9 cellular contexts compared by ENCODE assay signal in genomic region chr1:51570063-51570720, GRCh38. TPM values are rescaled to one million over a fixed set of nuclear protein-coding genes. Genes with fewer than 3 reads are reported as not detected.
DNase-seq lines count a peak whose midpoint lies in the region; ATAC-seq and TF ChIP-seq lines count a peak whose summit lies in the region.
"Had no signal": no experiment of that assay in that cellular context is flagged by ENCODE, and none has a peak within 500 bp of the region (broad histone marks: within the 10 kb centered on the region; RNA-seq: fewer than 3 reads in every experiment).

No MANE protein-coding gene starts in this region.

- H3K4me1 ChIP-seq in BLaER1 treated with 17β-estradiol and CSF1 and Interleukin-3, amounts not matched to agents 10 nM and 100 nM = peaks cover 56 to 74% (median 64%) of the 10 kb centered on the region in 10 experiments
- peaks cover 11% of the 10 kb centered on the region for H3K4me1 ChIP-seq in IMR-90 (ENCODE audit: control insufficient read depth, insufficient read depth, low read length)
- H3K4me1 ChIP-seq in colonic mucosa = peaks cover 13% of the 10 kb centered on the region
- peaks cover 0 to 10% (median 0%) of the 10 kb centered on the region in 3 donors for H3K4me1 ChIP-seq in gastroesophageal sphincter

- no peak overlapping the region for H4K8ac ChIP-seq in IMR-90 (ENCODE audit: low read depth in 2 of 2, low read length in 2 of 2)

- no peak for TF ChIP-seq CTCF in IMR-90 (conservative IDR thresholded peaks at IDR 0.05; ENCODE audit: low read depth, low read length)
- TF ChIP-seq CTCF in colonic mucosa (IDR thresholded peaks at IDR 0.05) = no peak
- no peak for TF ChIP-seq CTCF in gastroesophageal sphincter (IDR thresholded peaks at IDR 0.05)

- H2BK120ac ChIP-seq in IMR-90 (ENCODE audit: low read depth, low read length) = no peak overlapping the region

- H3K27ac ChIP-seq in BLaER1 treated with 17β-estradiol and CSF1 and Interleukin-3, amounts not matched to agents 10 nM and 100 nM = peak overlapping the region; percentile 14 to 87 (median 72); a peak in 21 of 22 replicates
- H3K27ac ChIP-seq in IMR-90 (ENCODE audit: insufficient read depth, low read length) (no peak overlapping the region), colonic mucosa (peak overlapping the region; percentile 30), gastroesophageal sphincter (no peak overlapping the region)

- peak overlapping the region in 8 of 10 experiments; percentile 15 to 46 (median 36); a peak in 10 of 20 replicates for H3K4me3 ChIP-seq in BLaER1 treated with 17β-estradiol and CSF1 and Interleukin-3, amounts not matched to agents 10 nM and 100 nM
- H3K4me3 ChIP-seq in IMR-90 (ENCODE audit: insufficient read depth, low read depth, low read length) = no peak overlapping the region
- no peak overlapping the region for H3K4me3 ChIP-seq in colonic mucosa
- no peak overlapping the region for H3K4me3 ChIP-seq in gastroesophageal sphincter

- H2AK9ac ChIP-seq in IMR-90 (replicated peaks; ENCODE audit: low read depth, low read length, poor library complexity) = no peak overlapping the region

- no peaks in the 10 kb centered on the region for H3K36me3 ChIP-seq in BLaER1 treated with 17β-estradiol and CSF1 and Interleukin-3, amounts not matched to agents 10 nM and 100 nM
- H3K36me3 ChIP-seq in IMR-90 (ENCODE audit: control insufficient read depth, insufficient read depth, low read length) = no peaks in the 10 kb centered on the region
- no peaks in the 10 kb centered on the region for H3K36me3 ChIP-seq in colonic mucosa
- no peaks in the 10 kb centered on the region for H3K36me3 ChIP-seq in gastroesophageal sphincter

- no peak overlapping the region for H2BK5ac ChIP-seq in IMR-90 (ENCODE audit: low read depth, low read length, poor library complexity, severe bottlenecking)

- BruUV-seq in IMR-90 (replicated peaks; lab: Mats Ljungman, UMichigan) = no TSS peak

- POLR2A ChIA-PET in IMR-90 (lab: Charles Lee; ENCODE audit: unreplicated experiment) = no interaction called here

- no peak overlapping the region for H4K5ac ChIP-seq in IMR-90 (ENCODE audit: low read depth, low read length)

- no peak overlapping the region; the same call in 1 of the 2 replicates for H3K14ac ChIP-seq in IMR-90 (replicated peaks; ENCODE audit: low read depth, low read length)

- H3K4ac ChIP-seq in IMR-90 (ENCODE audit: low read depth, low read length) = no peak overlapping the region

- TF ChIP-seq EP300 in gastroesophageal sphincter (IDR thresholded peaks at IDR 0.05) = no peak

- H4K20me1 ChIP-seq in BLaER1 treated with 17β-estradiol and CSF1 and Interleukin-3, amounts not matched to agents 10 nM and 100 nM = no peaks in the 10 kb centered on the region
- no peaks in the 10 kb centered on the region for H4K20me1 ChIP-seq in IMR-90 (ENCODE audit: insufficient read depth, low read length)

- no peak for TF ChIP-seq RAD21 in IMR-90 (IDR thresholded peaks at IDR 0.05; ENCODE audit: low read length)

- in situ Hi-C loops in IMR-90 (cut with MboI; ENCODE audit: low sequenced_read_pairs) = no loop called here

- H2AFZ ChIP-seq in IMR-90 (replicated peaks; ENCODE audit: low read length, poor library complexity) = no peak overlapping the region

- H2BK20ac ChIP-seq in IMR-90 (ENCODE audit: low read depth, low read length) = no peak overlapping the region

- TF ChIP-seq POLR2A in IMR-90 (IDR thresholded peaks at IDR 0.05; ENCODE audit: low read depth, low read length) (no peak), GM18505 (IDR thresholded peaks at IDR 0.05; ENCODE audit: borderline replicate concordance, extremely low read depth, insufficient read depth, insufficient read length) (no peak), gastroesophageal sphincter (IDR thresholded peaks at IDR 0.05) (no peak)

- no peak overlapping the region for H3K56ac ChIP-seq in IMR-90 (ENCODE audit: extremely low read depth, insufficient read depth, low read length)

- WGBS in IMR-90 (ENCODE audit: extremely low coverage in 2 of 2, insufficient read length in 1 of 2), 2 experiments = 57% methylated on average over 2 of the region's 4 CpGs; no CpG with 5 or more reads in 1 of the 2 experiments
- 75 to 84% methylated on average over 4 of the region's 4 CpGs for WGBS in gastroesophageal sphincter (ENCODE audit: low coverage in 1 of 2), 2 donors

- H4K91ac ChIP-seq in IMR-90 (ENCODE audit: insufficient read depth, low read depth, low read length) = no peak overlapping the region

- dilution Hi-C loops in IMR-90 (cut with HindIII; ENCODE audit: low sequenced_read_pairs, unreplicated experiment) = no loop called here

- no peak overlapping the region; the same call in 1 of the 2 replicates for H3K18ac ChIP-seq in IMR-90 (ENCODE audit: low read depth, low read length)

- intact Hi-C loops in IMR-90 (cut with micrococcal nuclease) = no loop called here
- intact Hi-C loops in colonic mucosa (cut with DNase I) = no loop called here

- no peaks in the 10 kb centered on the region for H3K27me3 ChIP-seq in BLaER1 treated with 17β-estradiol and CSF1 and Interleukin-3, amounts not matched to agents 10 nM and 100 nM
- no peaks in the 10 kb centered on the region for H3K27me3 ChIP-seq in IMR-90 (ENCODE audit: control insufficient read depth, insufficient read depth, low read length)
- H3K27me3 ChIP-seq in colonic mucosa = no peaks in the 10 kb centered on the region
- no peaks in the 10 kb centered on the region for H3K27me3 ChIP-seq in gastroesophageal sphincter

- H3K4me2 ChIP-seq in BLaER1 treated with 17β-estradiol and CSF1 and Interleukin-3, amounts not matched to agents 10 nM and 100 nM = peak overlapping the region; percentile 63 to 96 (median 87)
- H3K4me2 ChIP-seq in IMR-90 (ENCODE audit: low read depth, low read length) = no peak overlapping the region

- ATAC-seq in GM19438 (IDR thresholded peaks at IDR 0.05; ENCODE audit: low read depth, unreplicated experiment) = peak; percentile 33
- no peak for ATAC-seq in IMR-90 (ENCODE audit: low read depth)
- ATAC-seq in GM18505 (IDR thresholded peaks at IDR 0.05; ENCODE audit: unreplicated experiment) = no peak
- no peak for ATAC-seq in HG02678 (IDR thresholded peaks at IDR 0.05; ENCODE audit: unreplicated experiment)
- no peak for ATAC-seq in gastroesophageal sphincter

- CTCF ChIA-PET in IMR-90 (lab: Yijun Ruan, JAX) = interaction anchor here (1.2 kb wide), 1 partner anchor 35 kb away, joined by 3 read pairs; no protein-coding TSS in a partner anchor

- H3K9ac ChIP-seq in BLaER1 treated with 17β-estradiol and CSF1 and Interleukin-3, amounts not matched to agents 10 nM and 100 nM = peak overlapping the region in 10 of 11 experiments; percentile 39 to 77 (median 61); a peak in 19 of 22 replicates
- no peak overlapping the region for H3K9ac ChIP-seq in IMR-90 (ENCODE audit: low read depth, low read length)
- peak overlapping the region in 1 of 2 donors; percentile 2 for H3K9ac ChIP-seq in colonic mucosa (ENCODE audit: low read depth in 2 of 2, low read length in 2 of 2)

- DNase-seq in IMR-90 (no peak), colonic mucosa (no peak), LoVo (ENCODE audit: low spot score) (no peak)
- DNase-seq: retina had no signal

- H3K9me3 ChIP-seq in BLaER1 treated with 17β-estradiol and CSF1 and Interleukin-3, amounts not matched to agents 10 nM and 100 nM (replicated peaks in 1 of 11) = 0 out of 22 replicates have a peak, but pooled peaks cover 0 to 3% (median 0%) of the 10 kb centered on the region in 11 experiments
- no peaks in the 10 kb centered on the region for H3K9me3 ChIP-seq in IMR-90 (ENCODE audit: control insufficient read depth, insufficient read depth, low read length)
- H3K9me3 ChIP-seq in colonic mucosa = no peaks in the 10 kb centered on the region
- no peaks in the 10 kb centered on the region for H3K9me3 ChIP-seq in gastroesophageal sphincter

- H3K23ac ChIP-seq in IMR-90 (ENCODE audit: low read depth, low read length) = no peak overlapping the region

- H3K9me1 ChIP-seq in IMR-90 (ENCODE audit: insufficient read depth, low read length) = peaks cover 9% of the 10 kb centered on the region

- H2AK5ac ChIP-seq in IMR-90 (ENCODE audit: low read depth, low read length) = peak overlapping the region; percentile 47; the same call in 1 of the 2 replicates

- peak overlapping the region; percentile 34; the same call in 1 of the 3 replicates for H2BK15ac ChIP-seq in IMR-90 (ENCODE audit: low read depth, low read length)

- no peaks in the 10 kb centered on the region for H3K79me1 ChIP-seq in IMR-90 (ENCODE audit: low read depth in 1 of 2, low read length in 2 of 2)

TF ChIP-seq in IMR-90, 13 proteins besides CTCF, POLR2A, EP300 and RAD21:
- TF ChIP-seq CEBPB (IDR thresholded peaks at IDR 0.05; ENCODE audit: low read depth, low read length) = no peak
- no peak for TF ChIP-seq MAZ (IDR thresholded peaks at IDR 0.05; ENCODE audit: borderline replicate concordance, low read depth, low read length)
- no peak for TF ChIP-seq MAFK (IDR thresholded peaks at IDR 0.05; ENCODE audit: low read depth, low read length)
- no peak for TF ChIP-seq FOS (IDR thresholded peaks at IDR 0.05; ENCODE audit: low read depth, low read length)

RNA-seq across cellular contexts. Expression of gene OSBPL9, which starts 46.7 kb away (rescaled TPM):
- total RNA-seq in IMR-90 (2012; rRNA removed) (98.9 and 127 TPM in 2 replicates), colonic mucosa (10 to 100 TPM; 37.3 to 59.6 TPM), gastroesophageal sphincter (100 to 1,000 TPM in 1 of 4 donors, 10 to 100 TPM in 3; 56.9 to 110 (median 78.3) TPM)
- 38.1 and 51.4 TPM in 2 replicates for polyA plus RNA-seq in IMR-90 (2012; rRNA removed)
- 11.8 and 14.9 TPM in 2 replicates for polyA plus RNA-seq in IMR-90 (2012; cell fraction: cytosol; rRNA removed)
- 15.3 and 74.5 TPM in 2 replicates for polyA plus RNA-seq in IMR-90 (2012; cell fraction: nucleus; rRNA removed; ENCODE audit: low replicate concordance)

RNA-seq across cellular contexts. Expression of gene EPS15, which starts 51.1 kb away (rescaled TPM):
- 38.0 and 47.5 TPM in 2 replicates for total RNA-seq in IMR-90 (2012; rRNA removed)
- 13.4 and 17.6 TPM in 2 replicates for polyA plus RNA-seq in IMR-90 (2012; rRNA removed)
- 3.2 and 4.7 TPM in 2 replicates for polyA plus RNA-seq in IMR-90 (2012; cell fraction: cytosol; rRNA removed)
- 1.3 and 17.3 TPM in 2 replicates for polyA plus RNA-seq in IMR-90 (2012; cell fraction: nucleus; rRNA removed; ENCODE audit: low replicate concordance)
- total RNA-seq in colonic mucosa = 10 to 100 TPM; 40.3 to 55.8 TPM
- 100 to 1,000 TPM in 1 of 4 donors, 10 to 100 TPM in 3; 53.5 to 106 (median 74.2) TPM for total RNA-seq in gastroesophageal sphincter

Comparison
In these comparisons a context has a peak if more than half of its experiments do, and no peak if none do; other contexts are left out.
1. H3K27ac ChIP-seq: peak in BLaER1 treated with 17β-estradiol and CSF1 and Interleukin-3, amounts not matched to agents 10 nM and 100 nM (11 of 11) and colonic mucosa (single experiment); none in IMR-90 (single experiment) and gastroesophageal sphincter (0 of 4).
2. H3K4me3 ChIP-seq: peak in BLaER1 treated with 17β-estradiol and CSF1 and Interleukin-3, amounts not matched to agents 10 nM and 100 nM (8 of 10); none in IMR-90 (single experiment), colonic mucosa (single experiment) and gastroesophageal sphincter (0 of 2).